11 cellular contexts compared by ENCODE assay signal in genomic region chr13:76894401-76895110, GRCh38.
DNase-seq lines count a peak whose midpoint lies in the region; ATAC-seq lines count a peak whose summit lies in the region.
"Had no signal": no experiment of that assay in that cellular context is flagged by ENCODE, and none has a peak within 500 bp of the region (broad histone marks: within the 10 kb centered on the region; RNA-seq: fewer than 3 reads in every experiment).

No MANE protein-coding gene starts in this region.

- peaks cover 8% of the 10 kb centered on the region for H3K9me3 Mint-ChIP-seq in activated naive CD8-positive, alpha-beta T cell treated with anti-CD3 and anti-CD28 coated beads, Interleukin-2, amount 50 U/mL, for 24 hours

- peaks cover 16% of the 10 kb centered on the region for H3K4me1 Mint-ChIP-seq in activated naive CD8-positive, alpha-beta T cell treated with anti-CD3 and anti-CD28 coated beads, Interleukin-2, amount 50 U/mL, for 24 hours

- no peak overlapping the region for H3K4me3 Mint-ChIP-seq in activated naive CD8-positive, alpha-beta T cell treated with anti-CD3 and anti-CD28 coated beads, Interleukin-2, amount 50 U/mL, for 24 hours

- peak; percentile 71 for ATAC-seq in GM18499 (IDR thresholded peaks at IDR 0.05; ENCODE audit: insufficient read depth, unreplicated experiment)
- ATAC-seq in GM19395 (IDR thresholded peaks at IDR 0.05; ENCODE audit: unreplicated experiment): peak; percentile 65
- ATAC-seq in HG03095 (IDR thresholded peaks at IDR 0.05; ENCODE audit: unreplicated experiment): peak; percentile 77
- peak; percentile 68 for ATAC-seq in activated naive CD8-positive, alpha-beta T cell treated with anti-CD3 and anti-CD28 coated beads, Interleukin-2, amount 50 U/mL, for 24 hours

- H3K27ac Mint-ChIP-seq in activated naive CD8-positive, alpha-beta T cell treated with anti-CD3 and anti-CD28 coated beads, Interleukin-2, amount 50 U/mL, for 24 hours: no peak overlapping the region

- peaks cover 4% of the 10 kb centered on the region for H3K36me3 Mint-ChIP-seq in activated naive CD8-positive, alpha-beta T cell treated with anti-CD3 and anti-CD28 coated beads, Interleukin-2, amount 50 U/mL, for 24 hours (ENCODE audit: low read depth)

- DNase-seq in activated naive CD8-positive, alpha-beta T cell treated with anti-CD3 and anti-CD28 coated beads, Interleukin-2, amount 50 U/mL, for 24 hours: no peak
- no peak for DNase-seq in activated CD4-positive, alpha-beta T cell treated with anti-CD3 and anti-CD28 coated beads for 4 hours
- no peak for DNase-seq in NCI-H187 treated with DMSO at 0.1 percent for 48 hours (lab: John Stamatoyannopoulos, UW)
- DNase-seq in HK-2 (ENCODE audit: unreplicated experiment): no peak
- no peak for DNase-seq in stimulated activated CD8-positive, alpha-beta memory T cell treated with anti-CD3 and anti-CD28 coated beads, Interleukin-4, amount 100 ng/mL, for 48 hours
- DNase-seq: amniotic stem cell, DMS79, NCI-H446 treated with DMSO at 0.1 percent for 48 hours had no signal

- H3K27me3 Mint-ChIP-seq in activated naive CD8-positive, alpha-beta T cell treated with anti-CD3 and anti-CD28 coated beads, Interleukin-2, amount 50 U/mL, for 24 hours: peaks cover 4% of the 10 kb centered on the region
